In genomic region chr1:108502624-108503023, GRCh38 we compare ENCODE assay signal across 20 cellular contexts. TPM values are rescaled to one million over a fixed set of nuclear protein-coding genes. Genes with fewer than 3 reads are reported as not detected.
DNase-seq lines count a peak whose midpoint lies in the region; ATAC-seq, FAIRE-seq and TF ChIP-seq lines count a peak whose summit lies in the region.
"Had no signal": no experiment of that assay in that cellular context is flagged by ENCODE, and none has a peak within 500 bp of the region (broad histone marks: within the 10 kb centered on the region; RNA-seq: fewer than 3 reads in every experiment).

No MANE protein-coding gene starts in this region.

- H2AK5ac ChIP-seq in neuronal stem cell (ENCODE audit: low read depth, low read length): no peak overlapping the region

- DNase-seq in natural killer cell treated with Interleukin-12 subunit alpha and Interleukin-12 subunit beta and Interleukin-15 and Interleukin-18, amount 100 ng/mL, for 72 hours (ENCODE audit: low spot score): no peak
- DNase-seq in natural killer cell (no peak), SK-N-SH (no peak), fibroblast of lung (ENCODE audit: low read depth in 2 of 2) (peak; percentile 7 to 66), urothelium cell line (ENCODE audit: low spot score) (peak; percentile 38), neuronal stem cell (ENCODE audit: low spot score) (no peak), T-helper 2 cell (no peak)
- DNase-seq: activated CD8-positive, alpha-beta T cell treated with anti-CD3 and anti-CD28 coated beads for 36 hours; dermis blood vessel endothelial cell; esophagus squamous epithelium; GF-D8; NCI-H1048; NCI-H2171; nephron progenitor cell; stimulated activated CD4-positive, alpha-beta T cell treated with anti-CD3 and anti-CD28 coated beads, Interleukin-1b, Interleukin-23, amount 100 ng/mL, for 48 hours had no signal

- no peak overlapping the region for H2BK15ac ChIP-seq in neuronal stem cell (ENCODE audit: low read length)

- intact Hi-C loops in natural killer cell (cut with micrococcal nuclease): no loop called here

- no peak for TF ChIP-seq CTCF in natural killer cell (IDR thresholded peaks at IDR 0.05)
- TF ChIP-seq CTCF in SK-N-SH (IDR thresholded peaks at IDR 0.05): no peak
- TF ChIP-seq CTCF in fibroblast of lung (conservative IDR thresholded peaks at IDR 0.05 in 1 of 2, IDR thresholded peaks at IDR 0.05 in 1 of 2; ENCODE audit: low read depth in 1 of 2, low read length in 2 of 2): no peak

- 12% methylated on average over 2 of the region's 2 CpGs for WGBS in SK-N-SH (ENCODE audit: low lambda C conversion rate)
- WGBS in neuronal stem cell (ENCODE audit: extremely low coverage in 2 of 2, insufficient read length in 2 of 2, insufficient replicate concordance in 1 of 2), 2 donors: no CpG with 5 or more reads among the region's 2 CpGs

- H3K27ac Mint-ChIP-seq in natural killer cell treated with Interleukin-12 subunit alpha and Interleukin-12 subunit beta and Interleukin-15 and Interleukin-18, amount 100 ng/mL, for 72 hours: peak overlapping the region; percentile 24 to 34
- no peak overlapping the region for H3K27ac Mint-ChIP-seq in natural killer cell
- H3K27ac Mint-ChIP-seq: activated CD8-positive, alpha-beta T cell treated with anti-CD3 and anti-CD28 coated beads for 36 hours; activated T-helper 2 cell treated with anti-CD3 and anti-CD28 coated beads, Interferon-gamma antibody, Interleukin-2, Interleukin-4, amounts not matched to agents 10 μg/mL and 5 μg/mL and 100 μg/mL, durations not matched to agents 14 hours and 24 hours and 36 hours; nephron progenitor cell had no signal

- no peak overlapping the region for H4K8ac ChIP-seq in neuronal stem cell (ENCODE audit: low read depth, low read length)

- H4K20me1 ChIP-seq in SK-N-SH (ENCODE audit: insufficient read depth) (no peaks in the 10 kb centered on the region), fibroblast of lung (ENCODE audit: control insufficient read depth, extremely low read depth, insufficient read depth, low read length) (no peaks in the 10 kb centered on the region)

- H3K18ac ChIP-seq in neuronal stem cell (ENCODE audit: low read length): no peak overlapping the region

- H3K9me3 ChIP-seq in SK-N-SH (no peaks in the 10 kb centered on the region), fibroblast of lung (ENCODE audit: control insufficient read depth, insufficient read depth, low read depth, low read length) (no peaks in the 10 kb centered on the region), neuronal stem cell (replicated peaks in 1 of 2; ENCODE audit: control insufficient read depth in 2 of 2, insufficient read depth in 1 of 2, low read depth in 1 of 2, low read length in 2 of 2) (no peaks in the 10 kb centered on the region)
- H3K9me3 ChIP-seq: esophagus squamous epithelium, right atrium auricular region, thoracic aorta had no signal

- peaks cover 4 to 10% of the 10 kb centered on the region in 2 donors for H3K4me1 Mint-ChIP-seq in natural killer cell treated with Interleukin-12 subunit alpha and Interleukin-12 subunit beta and Interleukin-15 and Interleukin-18, amount 100 ng/mL, for 72 hours (ENCODE audit: low read depth in 2 of 2)
- H3K4me1 Mint-ChIP-seq in natural killer cell: no peaks in the 10 kb centered on the region
- H3K4me1 Mint-ChIP-seq: nephron progenitor cell had no signal

- H3K27ac ChIP-seq in SK-N-SH (ENCODE audit: low read depth in 2 of 2, low read length in 1 of 2) (peak overlapping the region in 1 of 2 experiments; percentile 19; a peak in 2 of 4 replicates), fibroblast of lung (ENCODE audit: insufficient read depth, low read length) (peak overlapping the region; percentile 28), neuronal stem cell (replicated peaks; ENCODE audit: low read length) (no peak overlapping the region)
- H3K27ac ChIP-seq: esophagus squamous epithelium, right atrium auricular region, thoracic aorta had no signal

- no peak overlapping the region for H2AFZ ChIP-seq in SK-N-SH (ENCODE audit: low read depth)
- H2AFZ ChIP-seq in fibroblast of lung (ENCODE audit: low read length): no peak overlapping the region
- H2AFZ ChIP-seq in neuronal stem cell (ENCODE audit: low read length): no peak overlapping the region

- H3K27me3 ChIP-seq in SK-N-SH (ENCODE audit: insufficient read depth) (no peaks in the 10 kb centered on the region), fibroblast of lung (ENCODE audit: control insufficient read depth, insufficient read depth, low read length) (no peaks in the 10 kb centered on the region), neuronal stem cell (ENCODE audit: control insufficient read depth in 3 of 3, insufficient read depth in 3 of 3, low read depth in 1 of 3, low read length in 3 of 3) (no peaks in the 10 kb centered on the region)
- H3K27me3 ChIP-seq: right atrium auricular region had no signal

- no peaks in the 10 kb centered on the region for H3K79me2 ChIP-seq in SK-N-SH (ENCODE audit: insufficient read depth)
- H3K79me2 ChIP-seq in fibroblast of lung (ENCODE audit: control insufficient read depth, insufficient read depth, low read length): no peaks in the 10 kb centered on the region

- no peak for TF ChIP-seq EP300 in SK-N-SH (IDR thresholded peaks at IDR 0.05; ENCODE audit: borderline replicate concordance in 1 of 2, low read depth in 1 of 2, low read length in 1 of 2)

- H2BK120ac ChIP-seq in neuronal stem cell (ENCODE audit: low read depth, low read length): no peak overlapping the region

- H3K23ac ChIP-seq in neuronal stem cell (ENCODE audit: low read depth, low read length, poor library complexity): no peak overlapping the region

- H3K4me3 ChIP-seq in SK-N-SH (ENCODE audit: low read depth in 2 of 2, low read length in 1 of 2) (no peak overlapping the region), fibroblast of lung (replicated peaks in 1 of 4; ENCODE audit: control extremely low read depth in 1 of 4, insufficient read depth in 1 of 4, low read depth in 3 of 4, low read length in 4 of 4) (no peak overlapping the region), neuronal stem cell (ENCODE audit: low read length in 2 of 2) (no peak overlapping the region)
- H3K4me3 ChIP-seq: esophagus squamous epithelium, right atrium auricular region, thoracic aorta had no signal

- no peak overlapping the region for H2BK12ac ChIP-seq in neuronal stem cell (ENCODE audit: low read length)

- H3K36me3 ChIP-seq in SK-N-SH (replicated peaks in 1 of 2; ENCODE audit: control insufficient read depth in 1 of 2, insufficient read depth in 2 of 2, low read length in 1 of 2): no peaks in the 10 kb centered on the region
- no peaks in the 10 kb centered on the region for H3K36me3 ChIP-seq in fibroblast of lung (ENCODE audit: control insufficient read depth, insufficient read depth, low read length)
- no peaks in the 10 kb centered on the region for H3K36me3 ChIP-seq in neuronal stem cell (replicated peaks in 1 of 2; ENCODE audit: control insufficient read depth in 2 of 2, insufficient read depth in 2 of 2, low read length in 2 of 2)
- H3K36me3 ChIP-seq: esophagus squamous epithelium, right atrium auricular region, thoracic aorta had no signal

- no peaks in the 10 kb centered on the region for H3K9me2 ChIP-seq in SK-N-SH

- POLR2A ChIA-PET in SK-N-SH (lab: Yijun Ruan, JAX): no interaction called here

- H3K36me3 Mint-ChIP-seq in natural killer cell treated with Interleukin-12 subunit alpha and Interleukin-12 subunit beta and Interleukin-15 and Interleukin-18, amount 100 ng/mL, for 72 hours: peaks cover 9% of the 10 kb centered on the region
- H3K36me3 Mint-ChIP-seq in natural killer cell: no peaks in the 10 kb centered on the region

- H3K4me1 ChIP-seq in SK-N-SH (ENCODE audit: control insufficient read depth in 1 of 2, insufficient read depth in 2 of 2, low read depth in 1 of 2, low read length in 1 of 2): no peaks in the 10 kb centered on the region; a peak in 1 of 4 replicates
- peaks cover 5% of the 10 kb centered on the region for H3K4me1 ChIP-seq in fibroblast of lung (ENCODE audit: control insufficient read depth, extremely low read depth, insufficient read depth, low read length)
- H3K4me1 ChIP-seq in neuronal stem cell (ENCODE audit: control insufficient read depth in 2 of 2, insufficient read depth in 1 of 2, low read depth in 1 of 2, low read length in 2 of 2): peaks cover 0 to 2% of the 10 kb centered on the region in 2 donors
- H3K4me1 ChIP-seq: esophagus squamous epithelium, right atrium auricular region had no signal

- peaks cover 14 to 19% of the 10 kb centered on the region in 2 donors for H3K27me3 Mint-ChIP-seq in natural killer cell treated with Interleukin-12 subunit alpha and Interleukin-12 subunit beta and Interleukin-15 and Interleukin-18, amount 100 ng/mL, for 72 hours
- H3K27me3 Mint-ChIP-seq in natural killer cell (ENCODE audit: low read depth in 2 of 2): peaks cover 19 to 21% of the 10 kb centered on the region in 2 donors

- H3K14ac ChIP-seq in neuronal stem cell (ENCODE audit: low read length): no peak overlapping the region

- peak; percentile 30 for FAIRE-seq in urothelium cell line (lab: Jason Lieb, UNC)
- FAIRE-seq: A204.1 had no signal

- H3K79me1 ChIP-seq in neuronal stem cell (ENCODE audit: low read depth, low read length): no peaks in the 10 kb centered on the region

- no peak overlapping the region for H4K91ac ChIP-seq in neuronal stem cell (ENCODE audit: low read depth, low read length, poor library complexity)

- H3K4me2 ChIP-seq in SK-N-SH: peak overlapping the region; percentile 45; the same call in 1 of the 2 replicates
- no peak overlapping the region for H3K4me2 ChIP-seq in fibroblast of lung (ENCODE audit: extremely low read depth, insufficient read depth, low read length)
- H3K4me2 ChIP-seq in neuronal stem cell (ENCODE audit: insufficient read depth, low read length, poor library complexity, severe bottlenecking): no peak overlapping the region

- H3K9ac ChIP-seq in SK-N-SH (peak overlapping the region; percentile 14; the same call in 1 of the 2 replicates), fibroblast of lung (ENCODE audit: insufficient read depth, low read length) (no peak overlapping the region), neuronal stem cell (ENCODE audit: low read depth, low read length, poor library complexity) (no peak overlapping the region)

- ATAC-seq in natural killer cell treated with Interleukin-12 subunit alpha and Interleukin-12 subunit beta and Interleukin-15 and Interleukin-18, amount 100 ng/mL, for 72 hours: no peak
- ATAC-seq in natural killer cell: no peak
- no peak for ATAC-seq in HG03378 (IDR thresholded peaks at IDR 0.05; ENCODE audit: unreplicated experiment)
- ATAC-seq: activated CD8-positive, alpha-beta T cell treated with anti-CD3 and anti-CD28 coated beads for 36 hours had no signal

- CTCF ChIA-PET in SK-N-SH (lab: Yijun Ruan, JAX): interaction anchor here (1.7 to 2.4 kb wide), 2 partner anchors 10 to 141 kb away, joined by 4 to 14 read pairs; no protein-coding TSS in a partner anchor

- no peak for TF ChIP-seq RAD21 in SK-N-SH (IDR thresholded peaks at IDR 0.05; ENCODE audit: low read length)

- no peak overlapping the region for H3K4ac ChIP-seq in neuronal stem cell (ENCODE audit: low read length)

- H2BK5ac ChIP-seq in neuronal stem cell (ENCODE audit: low read length): no peak overlapping the region

- peak overlapping the region; percentile 41 for H3K4me3 Mint-ChIP-seq in natural killer cell treated with Interleukin-12 subunit alpha and Interleukin-12 subunit beta and Interleukin-15 and Interleukin-18, amount 100 ng/mL, for 72 hours
- no peak overlapping the region for H3K4me3 Mint-ChIP-seq in natural killer cell
- H3K4me3 Mint-ChIP-seq: activated CD8-positive, alpha-beta T cell treated with anti-CD3 and anti-CD28 coated beads for 36 hours; nephron progenitor cell had no signal

- H3K9me3 Mint-ChIP-seq in natural killer cell treated with Interleukin-12 subunit alpha and Interleukin-12 subunit beta and Interleukin-15 and Interleukin-18, amount 100 ng/mL, for 72 hours: no peaks in the 10 kb centered on the region
- no peaks in the 10 kb centered on the region for H3K9me3 Mint-ChIP-seq in natural killer cell
- H3K9me3 Mint-ChIP-seq: activated CD8-positive, alpha-beta T cell treated with anti-CD3 and anti-CD28 coated beads for 36 hours; activated T-helper 2 cell treated with anti-CD3 and anti-CD28 coated beads, Interferon-gamma antibody, Interleukin-2, Interleukin-4, amounts not matched to agents 10 μg/mL and 5 μg/mL and 100 μg/mL, durations not matched to agents 14 hours and 24 hours and 36 hours; nephron progenitor cell had no signal

- H3F3A ChIP-seq in SK-N-SH (replicated peaks; ENCODE audit: insufficient read depth): peaks cover 6% of the 10 kb centered on the region

RNA-seq across cellular contexts. Expression of gene NBPF6, which starts 52.5 kb away (rescaled TPM):
- total RNA-seq in natural killer cell treated with Interleukin-12 subunit alpha and Interleukin-12 subunit beta and Interleukin-15 and Interleukin-18, amount 100 ng/mL, for 72 hours: under 1 TPM; 0.22 to 0.52 TPM
- total RNA-seq in natural killer cell (not detected), fibroblast of lung (not detected in 2 replicates)
- polyA plus RNA-seq in SK-N-SH (2012; rRNA removed) (not detected in 2 replicates), fibroblast of lung (0.03 TPM in 1 of 2 replicates, not detected in the other)
- polyA plus RNA-seq in SK-N-SH (2012; cell fraction: cytosol; rRNA removed): 0.01 TPM in 1 of 2 replicates, not detected in the other
- not detected in 2 replicates for polyA plus RNA-seq in SK-N-SH (2012; cell fraction: nucleus; rRNA removed)
- polyA plus RNA-seq in fibroblast of lung (2012): not detected in 2 replicates
- polyA minus RNA-seq in fibroblast of lung (ENCODE audit: low replicate concordance): not detected in 2 replicates
- polyA plus RNA-seq in neuronal stem cell (2013, experiment 1 of 2): not detected
- not detected for polyA plus RNA-seq in neuronal stem cell (2013, experiment 2 of 2)
- total RNA-seq: activated CD8-positive, alpha-beta T cell treated with anti-CD3 and anti-CD28 coated beads for 36 hours; dermis blood vessel endothelial cell; esophagus squamous epithelium; right atrium auricular region; thoracic aorta had no signal

RNA-seq across cellular contexts. Expression of gene EEIG2, which starts 57.3 kb away (rescaled TPM):
- total RNA-seq in natural killer cell treated with Interleukin-12 subunit alpha and Interleukin-12 subunit beta and Interleukin-15 and Interleukin-18, amount 100 ng/mL, for 72 hours: 10 to 100 TPM; 18.4 to 20.7 TPM
- 10 to 100 TPM; 18.2 to 23.9 (median 20.3) TPM for total RNA-seq in natural killer cell
- 2.9 and 3.1 TPM in 2 replicates for polyA plus RNA-seq in SK-N-SH (2012; rRNA removed)
- polyA plus RNA-seq in SK-N-SH (2012; cell fraction: cytosol; rRNA removed): 4.0 and 4.1 TPM in 2 replicates
- polyA plus RNA-seq in SK-N-SH (2012; cell fraction: nucleus; rRNA removed): 1.7 and 3.2 TPM in 2 replicates
- 18.5 and 27.2 TPM in 2 replicates for total RNA-seq in fibroblast of lung
- 13.7 and 17.5 TPM in 2 replicates for polyA plus RNA-seq in fibroblast of lung
- polyA plus RNA-seq in fibroblast of lung (2012): 8.4 and 10.8 TPM in 2 replicates
- 3.2 and 4.1 TPM in 2 replicates for polyA minus RNA-seq in fibroblast of lung (ENCODE audit: low replicate concordance)
- polyA plus RNA-seq in neuronal stem cell (2013, experiment 1 of 2): 5.3 TPM
- 5.4 TPM for polyA plus RNA-seq in neuronal stem cell (2013, experiment 2 of 2)

Comparison
In these comparisons a context has a peak if more than half of its experiments do, and no peak if none do; other contexts are left out.
1. H3K27ac Mint-ChIP-seq: peak in natural killer cell treated with Interleukin-12 subunit alpha and Interleukin-12 subunit beta and Interleukin-15 and Interleukin-18, amount 100 ng/mL, for 72 hours (2 of 2); none in natural killer cell (0 of 2).
2. DNase-seq: peak in fibroblast of lung (2 of 2) and urothelium cell line (single experiment); none in natural killer cell treated with Interleukin-12 subunit alpha and Interleukin-12 subunit beta and Interleukin-15 and Interleukin-18, amount 100 ng/mL, for 72 hours (single experiment), natural killer cell (single experiment), SK-N-SH (single experiment), neuronal stem cell (single experiment) and T-helper 2 cell (0 of 5).